ENCODE assay signal across 8 cellular contexts in genomic region chr15:33022629-33023028, GRCh38.
DNase-seq lines count a peak whose midpoint lies in the region; ATAC-seq, FAIRE-seq and TF ChIP-seq lines count a peak whose summit lies in the region.

No MANE protein-coding gene starts in this region.

- no peak for TF ChIP-seq RAD21 in IMR-90 (IDR thresholded peaks at IDR 0.05; ENCODE audit: low read length)

- intact Hi-C loops in IMR-90 (cut with micrococcal nuclease) = loop anchor here (1.0 to 5.0 kb wide), 2 partner anchors 65 to 110 kb away; no protein-coding TSS in a partner anchor

- peak overlapping the region; percentile 56 for H2BK120ac ChIP-seq in IMR-90 (ENCODE audit: low read depth, low read length)

- peaks cover 8 to 54% of the 10 kb centered on the region in 2 experiments; a peak in 2 of 4 replicates for H3K79me1 ChIP-seq in IMR-90 (ENCODE audit: low read depth in 1 of 2, low read length in 2 of 2)

- H3K18ac ChIP-seq in IMR-90 (ENCODE audit: low read depth, low read length) = no peak overlapping the region; the same call in 1 of the 2 replicates

- peak overlapping the region; percentile 10; the same call in 1 of the 2 replicates for H3K9ac ChIP-seq in IMR-90 (ENCODE audit: low read depth, low read length)

- peak overlapping the region; percentile 6 for H4K5ac ChIP-seq in IMR-90 (ENCODE audit: low read depth, low read length)

- H3K23ac ChIP-seq in IMR-90 (ENCODE audit: low read depth, low read length) = no peak overlapping the region

- 0 out of 3 replicates have a peak overlapping the region, but pooled peaks have one; percentile 37 for H2BK15ac ChIP-seq in IMR-90 (ENCODE audit: low read depth, low read length)

- peak overlapping the region; percentile 81; the same call in 1 of the 2 replicates for H2AK5ac ChIP-seq in IMR-90 (ENCODE audit: low read depth, low read length)

- peak; percentile 75 for ATAC-seq in IMR-90 (ENCODE audit: low read depth)
- peak; percentile 47 for ATAC-seq in left lobe of liver
- no peak for ATAC-seq in stimulated activated naive CD8-positive, alpha-beta T cell treated with anti-CD3 and anti-CD28 coated beads, Interleukin-15, Interleukin-2, amounts not matched to agents 100 U/mL and 50 U/mL, for 24 hours
- no peak for ATAC-seq in GM21423 (IDR thresholded peaks at IDR 0.05; ENCODE audit: unreplicated experiment)
- no peak for ATAC-seq in HG02973 (IDR thresholded peaks at IDR 0.05; ENCODE audit: unreplicated experiment)

- POLR2A ChIA-PET in IMR-90 (lab: Charles Lee; ENCODE audit: unreplicated experiment) = no interaction called here

- H3K9me3 ChIP-seq in IMR-90 (ENCODE audit: control insufficient read depth, insufficient read depth, low read length) = no peaks in the 10 kb centered on the region

- TF ChIP-seq POLR2A in IMR-90 (IDR thresholded peaks at IDR 0.05; ENCODE audit: low read depth, low read length) = no peak

- H3K14ac ChIP-seq in IMR-90 (replicated peaks; ENCODE audit: low read depth, low read length) = no peak overlapping the region

- in situ Hi-C loops in IMR-90 (cut with MboI; ENCODE audit: low sequenced_read_pairs) = no loop called here

- peak overlapping the region in 1 of 2 experiments; percentile 75; a peak in 2 of 4 replicates for H4K8ac ChIP-seq in IMR-90 (ENCODE audit: low read depth in 2 of 2, low read length in 2 of 2)

- 10% methylated on average over 1 of the region's 2 CpGs; no CpG with 5 or more reads in 1 of the 2 experiments for WGBS in IMR-90 (ENCODE audit: extremely low coverage in 2 of 2, insufficient read length in 1 of 2), 2 experiments

- H3K27me3 ChIP-seq in IMR-90 (ENCODE audit: control insufficient read depth, insufficient read depth, low read length) = no peaks in the 10 kb centered on the region
- no peaks in the 10 kb centered on the region for H3K27me3 ChIP-seq in bronchial epithelial cell (ENCODE audit: control insufficient read depth, insufficient read depth, low read length)

- no peak overlapping the region for H2AK9ac ChIP-seq in IMR-90 (replicated peaks; ENCODE audit: low read depth, low read length, poor library complexity)

- peak overlapping the region; percentile 71; the same call in 1 of the 2 replicates for H2BK20ac ChIP-seq in IMR-90 (ENCODE audit: low read depth, low read length)

- H4K20me1 ChIP-seq in IMR-90 (ENCODE audit: insufficient read depth, low read length) = peaks cover 52% of the 10 kb centered on the region; the same call in 1 of the 2 replicates

- H3K27ac ChIP-seq in IMR-90 (ENCODE audit: insufficient read depth, low read length) = peak overlapping the region; percentile 55

- no TSS peak for BruUV-seq in IMR-90 (replicated peaks; lab: Mats Ljungman, UMichigan)

- H2BK5ac ChIP-seq in IMR-90 (ENCODE audit: low read depth, low read length, poor library complexity, severe bottlenecking) = peak overlapping the region; percentile 65

- DNase-seq in AG08396 (ENCODE audit: low spot score) = peak; percentile 68
- peak; percentile 70 for DNase-seq in IMR-90
- peak; percentile 80 for DNase-seq in bronchial epithelial cell (ENCODE audit: low read depth)
- no peak for DNase-seq in left lobe of liver (ENCODE audit: low spot score)
- DNase-seq in stimulated activated CD4-positive, alpha-beta T cell treated with anti-CD3 and anti-CD28 coated beads, Interleukin-12 subunit alpha, Interleukin-12 subunit beta, amount 100 ng/mL, for 4 hours = no peak
- DNase-seq in stimulated activated naive CD8-positive, alpha-beta T cell treated with anti-CD3 and anti-CD28 coated beads, Interleukin-15, Interleukin-2, amounts not matched to agents 100 U/mL and 50 U/mL, for 24 hours = no peak

- H3K36me3 ChIP-seq in IMR-90 (ENCODE audit: control insufficient read depth, insufficient read depth, low read length) = peaks cover 4% of the 10 kb centered on the region; the same call in 1 of the 2 replicates
- H3K36me3 ChIP-seq in bronchial epithelial cell (ENCODE audit: control insufficient read depth, insufficient read depth, low read length) = no peaks in the 10 kb centered on the region

- no peak overlapping the region for H3K56ac ChIP-seq in IMR-90 (ENCODE audit: extremely low read depth, insufficient read depth, low read length)

- peak overlapping the region; percentile 11 for H3K4me2 ChIP-seq in IMR-90 (ENCODE audit: low read depth, low read length)

- CTCF ChIA-PET in IMR-90 (lab: Yijun Ruan, JAX) = interaction anchor here (1.0 to 1.7 kb wide), 3 partner anchors 110 to 238 kb away, joined by 3 to 7 read pairs (median 3); no protein-coding TSS in a partner anchor

- H3K4me3 ChIP-seq in IMR-90 (ENCODE audit: insufficient read depth, low read depth, low read length) = no peak overlapping the region
- no peak overlapping the region for H3K4me3 ChIP-seq in bronchial epithelial cell (ENCODE audit: low read depth, low read length)

- H3K4ac ChIP-seq in IMR-90 (ENCODE audit: low read depth, low read length) = peak overlapping the region; percentile 66

- no peak for FAIRE-seq in bronchial epithelial cell (lab: Jason Lieb, UNC)

- no peaks in the 10 kb centered on the region for H3K9me1 ChIP-seq in IMR-90 (ENCODE audit: insufficient read depth, low read length)

- dilution Hi-C loops in IMR-90 (cut with HindIII; ENCODE audit: low sequenced_read_pairs, unreplicated experiment) = no loop called here

- peaks cover 12% of the 10 kb centered on the region for H3K4me1 ChIP-seq in IMR-90 (ENCODE audit: control insufficient read depth, insufficient read depth, low read length)

- peak overlapping the region; percentile 60; the same call in 1 of the 2 replicates for H4K91ac ChIP-seq in IMR-90 (ENCODE audit: insufficient read depth, low read depth, low read length)

- TF ChIP-seq CTCF in IMR-90 (conservative IDR thresholded peaks at IDR 0.05; ENCODE audit: low read depth, low read length) = no peak
- TF ChIP-seq CTCF in bronchial epithelial cell (IDR thresholded peaks at IDR 0.05; ENCODE audit: insufficient read depth, low read length, severe bottlenecking) = no peak

- H2AFZ ChIP-seq in IMR-90 (replicated peaks; ENCODE audit: low read length, poor library complexity) = peak overlapping the region; percentile 72

TF ChIP-seq in IMR-90, 13 proteins besides CTCF, POLR2A, EP300 and RAD21:
- TF ChIP-seq MAFK (IDR thresholded peaks at IDR 0.05; ENCODE audit: low read depth, low read length) = no peak

Comparison
In these comparisons a context has a peak if more than half of its experiments do, and no peak if none do; other contexts are left out.
1. DNase-seq: peak in AG08396 (single experiment), IMR-90 (single experiment) and bronchial epithelial cell (single experiment); none in left lobe of liver (single experiment), stimulated activated CD4-positive, alpha-beta T cell treated with anti-CD3 and anti-CD28 coated beads, Interleukin-12 subunit alpha, Interleukin-12 subunit beta, amount 100 ng/mL, for 4 hours (single experiment) and stimulated activated naive CD8-positive, alpha-beta T cell treated with anti-CD3 and anti-CD28 coated beads, Interleukin-15, Interleukin-2, amounts not matched to agents 100 U/mL and 50 U/mL, for 24 hours (single experiment).
2. ATAC-seq: peak in IMR-90 (single experiment) and left lobe of liver (single experiment); none in stimulated activated naive CD8-positive, alpha-beta T cell treated with anti-CD3 and anti-CD28 coated beads, Interleukin-15, Interleukin-2, amounts not matched to agents 100 U/mL and 50 U/mL, for 24 hours (single experiment), GM21423 (single experiment) and HG02973 (single experiment).